Comparison of ENCODE assay signal across 8 cellular contexts in genomic region chr7:13057462-13058200, GRCh38.
DNase-seq lines count a peak whose midpoint lies in the region; ATAC-seq, FAIRE-seq and TF ChIP-seq lines count a peak whose summit lies in the region.

No MANE protein-coding gene starts in this region.

- H3K9ac ChIP-seq in astrocyte (ENCODE audit: low read length) = no peak overlapping the region

- no peaks in the 10 kb centered on the region for H3K27me3 Mint-ChIP-seq in CD4-positive, alpha-beta T cell
- H3K27me3 Mint-ChIP-seq in astrocyte (ENCODE audit: low read depth, unreplicated experiment) = no peaks in the 10 kb centered on the region

- intact Hi-C loops in CD4-positive, alpha-beta T cell (cut with DNase I, micrococcal nuclease) = no loop called here

- no peak overlapping the region for H3K4me3 ChIP-seq in astrocyte (ENCODE audit: insufficient read depth, low read depth, low read length)
- H3K4me3 ChIP-seq in MG63 = no peak overlapping the region

- H3K9me3 ChIP-seq in CD4-positive, alpha-beta T cell (ENCODE audit: control insufficient read depth, low read length) = no peaks in the 10 kb centered on the region
- H3K9me3 ChIP-seq in astrocyte (ENCODE audit: insufficient read depth, low read depth, low read length) (no peaks in the 10 kb centered on the region), MG63 (no peaks in the 10 kb centered on the region; the same call in 1 of the 2 replicates)

- POLR2A ChIA-PET in CD4-positive, alpha-beta T cell (lab: Charles Lee) = no interaction called here

- no peaks in the 10 kb centered on the region for H3K27me3 ChIP-seq in CD4-positive, alpha-beta T cell (ENCODE audit: control insufficient read depth, insufficient read depth, low read length)
- H3K27me3 ChIP-seq in astrocyte (ENCODE audit: insufficient read depth, low read length) = no peaks in the 10 kb centered on the region
- no peaks in the 10 kb centered on the region for H3K27me3 ChIP-seq in MG63

- H3K27ac Mint-ChIP-seq in CD4-positive, alpha-beta T cell = no peak overlapping the region
- H3K27ac Mint-ChIP-seq in astrocyte (ENCODE audit: unreplicated experiment) = no peak overlapping the region

- no peaks in the 10 kb centered on the region for H3K4me1 ChIP-seq in astrocyte (ENCODE audit: insufficient read depth, low read length)

- no peak for ATAC-seq in CD4-positive, alpha-beta T cell (ENCODE audit: poor library complexity)
- ATAC-seq in GM19397 (IDR thresholded peaks at IDR 0.05; ENCODE audit: unreplicated experiment) = peak; percentile 95
- peak; percentile 96 for ATAC-seq in HG03342 (IDR thresholded peaks at IDR 0.05; ENCODE audit: unreplicated experiment)

- no peaks in the 10 kb centered on the region for H3K9me3 Mint-ChIP-seq in CD4-positive, alpha-beta T cell
- H3K9me3 Mint-ChIP-seq in astrocyte (ENCODE audit: unreplicated experiment) = no peaks in the 10 kb centered on the region

- H3K36me3 Mint-ChIP-seq in CD4-positive, alpha-beta T cell (ENCODE audit: low read depth) = no peaks in the 10 kb centered on the region
- H3K36me3 Mint-ChIP-seq in astrocyte (ENCODE audit: low read depth, unreplicated experiment) = no peaks in the 10 kb centered on the region

- no peak overlapping the region for H2AFZ ChIP-seq in astrocyte (ENCODE audit: low read depth, low read length)

- H3K4me1 Mint-ChIP-seq in CD4-positive, alpha-beta T cell (ENCODE audit: low read depth) = peaks cover 23% of the 10 kb centered on the region
- no peaks in the 10 kb centered on the region for H3K4me1 Mint-ChIP-seq in astrocyte (ENCODE audit: low read depth, unreplicated experiment)

- FAIRE-seq in astrocyte (lab: Jason Lieb, UNC) = no peak

- no peaks in the 10 kb centered on the region for H3K79me2 ChIP-seq in astrocyte (ENCODE audit: insufficient read depth, low read length)

- H3K4me3 Mint-ChIP-seq in CD4-positive, alpha-beta T cell = peak overlapping the region; percentile 0
- H3K4me3 Mint-ChIP-seq in astrocyte (ENCODE audit: unreplicated experiment) = no peak overlapping the region

- H4K20me1 ChIP-seq in astrocyte (ENCODE audit: insufficient read depth, low read length) = no peaks in the 10 kb centered on the region

- no peak overlapping the region for H3K27ac ChIP-seq in CD4-positive, alpha-beta T cell (ENCODE audit: low read depth, low read length)
- H3K27ac ChIP-seq in astrocyte (ENCODE audit: low read depth, low read length) = no peak overlapping the region
- no peak overlapping the region for H3K27ac ChIP-seq in caudate nucleus (ENCODE audit: low read depth, low read length)

- peak overlapping the region; percentile 9 for H3K4me2 ChIP-seq in astrocyte (ENCODE audit: low read length)

- H3K36me3 ChIP-seq in astrocyte (ENCODE audit: insufficient read depth, low read length) = no peaks in the 10 kb centered on the region
- H3K36me3 ChIP-seq in MG63 = no peaks in the 10 kb centered on the region

- no peak for TF ChIP-seq CTCF in CD4-positive, alpha-beta T cell (IDR thresholded peaks at IDR 0.05)
- TF ChIP-seq CTCF in astrocyte (IDR thresholded peaks at IDR 0.05; ENCODE audit: insufficient read depth, low read depth, low read length) = no peak

- DNase-seq in CD4-positive, alpha-beta T cell = no peak
- DNase-seq in astrocyte (ENCODE audit: low read depth) (no peak), HT-29 (ENCODE audit: low spot score) (no peak), MG63 (no peak), inferior parietal cortex (ENCODE audit: extremely low spot score) (no peak), caudate nucleus (lab: John Stamatoyannopoulos, UW) (no peak)

- CTCF ChIA-PET in CD4-positive, alpha-beta T cell (lab: Charles Lee) = no interaction called here
